Comparison of ENCODE assay signal across 7 cellular contexts in the genomic region with DNA sequence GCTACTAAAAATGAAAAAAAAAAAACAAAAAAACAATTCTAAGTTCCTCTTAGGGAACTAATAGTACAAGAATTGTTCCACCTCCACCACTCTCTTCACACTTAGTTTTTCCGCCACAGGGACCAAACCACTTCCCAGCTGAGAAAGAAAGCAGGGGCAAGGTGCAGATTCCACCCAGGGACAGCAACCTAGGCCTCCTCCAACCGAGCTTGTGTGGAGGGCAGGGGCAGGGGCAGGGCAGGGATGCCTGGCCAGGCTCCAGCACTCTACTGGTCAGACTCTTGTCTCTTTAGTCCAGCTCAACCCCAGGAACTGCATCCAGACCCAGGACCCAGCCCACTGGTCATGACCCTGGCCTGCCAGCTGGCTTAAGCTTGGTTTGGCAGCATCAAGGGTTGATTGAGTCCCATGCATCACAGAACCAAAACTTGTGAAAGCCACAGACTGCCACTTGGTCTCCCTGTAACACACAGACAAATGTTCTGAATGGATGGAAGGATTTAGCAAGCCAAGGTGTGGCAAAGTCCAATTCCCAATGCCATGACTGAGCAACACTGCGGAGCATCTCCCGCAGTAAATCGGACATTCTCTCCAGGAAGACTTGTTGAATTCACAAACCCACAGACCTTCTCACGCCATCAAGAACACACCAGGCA. TPM values are rescaled to one million over a fixed set of nuclear protein-coding genes. Genes with fewer than 3 reads are reported as not detected.
DNase-seq lines count a peak whose midpoint lies in the region; ATAC-seq, FAIRE-seq and TF ChIP-seq lines count a peak whose summit lies in the region.
"Not testable (repeated sequence)": the region's sequence is repeated elsewhere in the genome, so short reads cannot be mapped to it uniquely, and the experiment has no call there.

No MANE protein-coding gene starts in this region.

- not testable (repeated sequence) for H3K4me3 Mint-ChIP-seq in CD14-positive monocyte; dendritic cell treated with granulocyte-macrophage colony-stimulating factor and Interleukin-4, amounts not matched to agents 40 ng/mL and 50 ng/mL, for 4 days; stimulated activated memory B cell treated with anti-CD40 and anti-IgM and Interleukin-4, amounts not matched to agents 10 μg/mL and 1 μg/mL and 100 μg/mL, for 72 hours
- peak overlapping the region; percentile 36 for H3K4me3 Mint-ChIP-seq in natural killer cell treated with Interleukin-12 subunit alpha and Interleukin-12 subunit beta and Interleukin-15 and Interleukin-18, amount 100 ng/mL, for 72 hours

- ATAC-seq in RWPE2 (ENCODE audit: low read depth), result peak; percentile 30; the same call in 2 of the 3 replicates
- ATAC-seq in foreskin keratinocyte, result peak; percentile 56
- ATAC-seq in HepG2; stimulated activated memory B cell treated with anti-CD40 and anti-IgM and Interleukin-4, amounts not matched to agents 10 μg/mL and 1 μg/mL and 100 μg/mL, for 72 hours: not testable (repeated sequence)
- peak in 1 of 2 donors; percentile 62 for ATAC-seq in natural killer cell treated with Interleukin-12 subunit alpha and Interleukin-12 subunit beta and Interleukin-15 and Interleukin-18, amount 100 ng/mL, for 72 hours

- not testable (repeated sequence) for DNase-seq in CD14-positive monocyte (ENCODE audit: low spot score); RWPE2 (ENCODE audit: low spot score); foreskin keratinocyte; HepG2 (ENCODE audit: low spot score); natural killer cell treated with Interleukin-12 subunit alpha and Interleukin-12 subunit beta and Interleukin-15 and Interleukin-18, amount 100 ng/mL, for 72 hours (ENCODE audit: low spot score)

- POLR2A ChIA-PET in HepG2 (lab: Yijun Ruan, JAX), result not testable (repeated sequence)

- peak overlapping the region in 6 of 7 donors; percentile 3 to 83 (median 39) for H3K27ac Mint-ChIP-seq in CD14-positive monocyte
- H3K27ac Mint-ChIP-seq in dendritic cell treated with granulocyte-macrophage colony-stimulating factor and Interleukin-4, amounts not matched to agents 40 ng/mL and 50 ng/mL, for 4 days, result peak overlapping the region; percentile 55
- peak overlapping the region in 1 of 2 donors; percentile 57 for H3K27ac Mint-ChIP-seq in natural killer cell treated with Interleukin-12 subunit alpha and Interleukin-12 subunit beta and Interleukin-15 and Interleukin-18, amount 100 ng/mL, for 72 hours
- H3K27ac Mint-ChIP-seq in stimulated activated memory B cell treated with anti-CD40 and anti-IgM and Interleukin-4, amounts not matched to agents 10 μg/mL and 1 μg/mL and 100 μg/mL, for 72 hours, result peak overlapping the region; percentile 83

- not testable (repeated sequence) for H3K9me3 Mint-ChIP-seq in CD14-positive monocyte; dendritic cell treated with granulocyte-macrophage colony-stimulating factor and Interleukin-4, amounts not matched to agents 40 ng/mL and 50 ng/mL, for 4 days; natural killer cell treated with Interleukin-12 subunit alpha and Interleukin-12 subunit beta and Interleukin-15 and Interleukin-18, amount 100 ng/mL, for 72 hours; stimulated activated memory B cell treated with anti-CD40 and anti-IgM and Interleukin-4, amounts not matched to agents 10 μg/mL and 1 μg/mL and 100 μg/mL, for 72 hours

- TF ChIP-seq POLR2A in HepG2 (IDR thresholded peaks at IDR 0.05; ENCODE audit: insufficient read depth in 1 of 2, low read depth in 2 of 2, low read length in 2 of 2), result not testable (repeated sequence)

- not testable (repeated sequence) for H3K4me3 ChIP-seq in RWPE2 (ENCODE audit: severe bottlenecking); HepG2 (replicated peaks in 1 of 3; ENCODE audit: insufficient read depth in 1 of 3, low read depth in 2 of 3, low read length in 3 of 3)

- H3K27me3 Mint-ChIP-seq in CD14-positive monocyte (ENCODE audit: low read depth in 3 of 3); dendritic cell treated with granulocyte-macrophage colony-stimulating factor and Interleukin-4, amounts not matched to agents 40 ng/mL and 50 ng/mL, for 4 days; stimulated activated memory B cell treated with anti-CD40 and anti-IgM and Interleukin-4, amounts not matched to agents 10 μg/mL and 1 μg/mL and 100 μg/mL, for 72 hours: not testable (repeated sequence)
- peaks cover 26 to 43% of the 10 kb centered on the region in 2 donors for H3K27me3 Mint-ChIP-seq in natural killer cell treated with Interleukin-12 subunit alpha and Interleukin-12 subunit beta and Interleukin-15 and Interleukin-18, amount 100 ng/mL, for 72 hours

- H3K79me2 ChIP-seq in HepG2 (ENCODE audit: insufficient read depth, low read length), result not testable (repeated sequence)

- peaks cover 0 to 10% of the 10 kb centered on the region in 2 donors for H3K36me3 Mint-ChIP-seq in CD14-positive monocyte
- H3K36me3 Mint-ChIP-seq in dendritic cell treated with granulocyte-macrophage colony-stimulating factor and Interleukin-4, amounts not matched to agents 40 ng/mL and 50 ng/mL, for 4 days (ENCODE audit: low read depth); natural killer cell treated with Interleukin-12 subunit alpha and Interleukin-12 subunit beta and Interleukin-15 and Interleukin-18, amount 100 ng/mL, for 72 hours: not testable (repeated sequence)
- H3K36me3 Mint-ChIP-seq in stimulated activated memory B cell treated with anti-CD40 and anti-IgM and Interleukin-4, amounts not matched to agents 10 μg/mL and 1 μg/mL and 100 μg/mL, for 72 hours, result peaks cover 46% of the 10 kb centered on the region

- TF ChIP-seq EP300 in HepG2 (IDR thresholded peaks at IDR 0.05; ENCODE audit: low read depth in 2 of 2, low read length in 2 of 2); HepG2 (CRISPR knock-in tag; IDR thresholded peaks at IDR 0.05; ENCODE audit: borderline replicate concordance): not testable (repeated sequence)

- not testable (repeated sequence) for H3K27ac ChIP-seq in RWPE2 (ENCODE audit: poor library complexity, severe bottlenecking); foreskin keratinocyte; HepG2 (ENCODE audit: extremely low read length, insufficient read depth, low read length)

- BruUV-seq in HepG2 (replicated peaks; lab: Mats Ljungman, UMichigan), result not testable (repeated sequence)

- not testable (repeated sequence) for H3K4me2 ChIP-seq in HepG2 (ENCODE audit: low read depth, low read length)

- intact Hi-C loops in CD14-positive monocyte (cut with micrococcal nuclease); dendritic cell treated with granulocyte-macrophage colony-stimulating factor and Interleukin-4, amounts not matched to agents 40 ng/mL and 50 ng/mL, for 4 days (cut with micrococcal nuclease); HepG2 (cut with micrococcal nuclease; ENCODE audit: unreplicated experiment): not testable (repeated sequence)

- not testable (repeated sequence) for H3K4me1 ChIP-seq in RWPE2 (ENCODE audit: insufficient read depth, poor library complexity, severe bottlenecking); foreskin keratinocyte; HepG2 (ENCODE audit: insufficient read depth, low read length)

- H4K20me1 ChIP-seq in HepG2 (ENCODE audit: insufficient read depth, low read length), result not testable (repeated sequence)

- 28% methylated on average over 2 of the region's 6 CpGs for WGBS in HepG2 (ENCODE audit: low lambda C conversion rate)

- CTCF ChIA-PET in HepG2 (lab: Yijun Ruan, JAX; ENCODE audit: low intra/inter-chr PET ratio, low total read pairs), result not testable (repeated sequence)

- not testable (repeated sequence) for H2AFZ ChIP-seq in HepG2 (ENCODE audit: low read length)

- H3K9me3 ChIP-seq in RWPE2 (ENCODE audit: severe bottlenecking); HepG2 (ENCODE audit: low read length): not testable (repeated sequence)

- peaks cover 39% of the 10 kb centered on the region for H3K4me1 Mint-ChIP-seq in CD14-positive monocyte
- H3K4me1 Mint-ChIP-seq in dendritic cell treated with granulocyte-macrophage colony-stimulating factor and Interleukin-4, amounts not matched to agents 40 ng/mL and 50 ng/mL, for 4 days (ENCODE audit: low read depth), result peaks cover 49% of the 10 kb centered on the region
- H3K4me1 Mint-ChIP-seq in natural killer cell treated with Interleukin-12 subunit alpha and Interleukin-12 subunit beta and Interleukin-15 and Interleukin-18, amount 100 ng/mL, for 72 hours (ENCODE audit: low read depth in 2 of 2), result peaks cover 23% of the 10 kb centered on the region in 2 donors
- H3K4me1 Mint-ChIP-seq in stimulated activated memory B cell treated with anti-CD40 and anti-IgM and Interleukin-4, amounts not matched to agents 10 μg/mL and 1 μg/mL and 100 μg/mL, for 72 hours, result peaks cover 70% of the 10 kb centered on the region

- H3K36me3 ChIP-seq in RWPE2 (ENCODE audit: low read depth); HepG2 (replicated peaks in 1 of 2; ENCODE audit: control insufficient read depth in 1 of 2, insufficient read depth in 2 of 2, low read length in 2 of 2): not testable (repeated sequence)

- not testable (repeated sequence) for H3K27me3 ChIP-seq in RWPE2 (ENCODE audit: insufficient read depth, poor library complexity, severe bottlenecking); foreskin keratinocyte; HepG2 (ENCODE audit: control insufficient read depth in 1 of 2, insufficient read depth in 2 of 2, low read length in 2 of 2)

- in situ Hi-C loops in HepG2 (cut with HindIII; ENCODE audit: extremely low pct_ligation_motif_present, low pct_unique_long_range_greater_than_20kb), result not testable (repeated sequence)

- TF ChIP-seq RAD21 in HepG2 (CRISPR knock-in tag; IDR thresholded peaks at IDR 0.05), result not testable (repeated sequence)

- TF ChIP-seq CTCF in CD14-positive monocyte (IDR thresholded peaks at IDR 0.05); RWPE2 (IDR thresholded peaks at IDR 0.05; ENCODE audit: poor library complexity, severe bottlenecking); foreskin keratinocyte (conservative IDR thresholded peaks at IDR 0.05); HepG2 (CRISPR knock-in tag; IDR thresholded peaks at IDR 0.05): not testable (repeated sequence)

- not testable (repeated sequence) for H3K9ac ChIP-seq in HepG2 (ENCODE audit: insufficient read depth, low read depth, low read length)

- peak; percentile 53 for FAIRE-seq in HepG2 (lab: Jason Lieb, UNC)

RNA-seq across cellular contexts. Expression of gene CD58, which starts 19.7 kb away (rescaled TPM):
- polyA plus RNA-seq in CD14-positive monocyte, result 100 to 1,000 TPM; 128 to 168 TPM
- total RNA-seq in foreskin keratinocyte, result 14.4 and 14.5 TPM in 2 replicates
- 13.4 and 13.6 TPM in 2 replicates for polyA plus RNA-seq in foreskin keratinocyte
- total RNA-seq in HepG2 (2016; rRNA removed; fragmentation: Illumina TruSeq; extraction: Trizol), result 5.3 and 9.4 TPM in 2 replicates
- total RNA-seq in HepG2 (2016; cell fraction: cytosol; rRNA removed; fragmentation: Illumina TruSeq; extraction: Trizol; ENCODE audit: low read depth), result 2.0 and 2.9 TPM in 2 replicates
- 6.5 and 11.0 TPM in 2 replicates for total RNA-seq in HepG2 (2016; cell fraction: insoluble cytoplasmic fraction; rRNA removed; fragmentation: Illumina TruSeq; extraction: Trizol)
- 1.8 and 2.9 TPM in 2 replicates for total RNA-seq in HepG2 (2016; cell fraction: membrane; rRNA removed; fragmentation: Illumina TruSeq; extraction: Trizol)
- total RNA-seq in HepG2 (2016; cell fraction: nucleus; rRNA removed; fragmentation: Illumina TruSeq; extraction: Trizol), result 10.7 and 13.5 TPM in 2 replicates
- polyA plus RNA-seq in HepG2 (2011; rRNA removed), result 10.3 and 13.5 TPM in 2 replicates
- polyA plus RNA-seq in HepG2 (2011; cell fraction: cytosol; rRNA removed), result 4.3 and 8.4 TPM in 2 replicates
- 4.4 and 5.3 TPM in 2 replicates for polyA plus RNA-seq in HepG2 (2011; cell fraction: nucleus; rRNA removed)
- 6.7 and 7.2 TPM in 2 replicates for polyA plus RNA-seq in HepG2 (2012)
- 1.5 and 2.2 TPM in 2 replicates for polyA plus RNA-seq in HepG2 (2016; cell fraction: cytosol; fragmentation: Illumina TruSeq; extraction: Trizol; ENCODE audit: low read depth)
- 3.9 and 7.0 TPM in 2 replicates for polyA plus RNA-seq in HepG2 (2016; cell fraction: insoluble cytoplasmic fraction; fragmentation: Illumina TruSeq; extraction: Trizol; ENCODE audit: low read depth)
- 1.6 and 2.2 TPM in 2 replicates for polyA plus RNA-seq in HepG2 (2016; cell fraction: membrane; fragmentation: Illumina TruSeq; extraction: Trizol; ENCODE audit: low read depth)
- polyA plus RNA-seq in HepG2 (2016; cell fraction: nucleus; fragmentation: Illumina TruSeq; extraction: Trizol; ENCODE audit: insufficient read depth, low read depth), result 17.8 and 18.5 TPM in 2 replicates
- polyA minus RNA-seq in HepG2 (2011; rRNA and poly(A)+ RNA removed; ENCODE audit: low replicate concordance), result 5.4 and 19.6 TPM in 2 replicates
- polyA minus RNA-seq in HepG2 (2011; cell fraction: cytosol; rRNA and poly(A)+ RNA removed), result 2.8 and 5.9 TPM in 2 replicates
- 8.7 and 10.6 TPM in 2 replicates for polyA minus RNA-seq in HepG2 (2011; cell fraction: nucleus; rRNA and poly(A)+ RNA removed)
- 10 to 100 TPM; 40.1 to 52.7 TPM for total RNA-seq in natural killer cell treated with Interleukin-12 subunit alpha and Interleukin-12 subunit beta and Interleukin-15 and Interleukin-18, amount 100 ng/mL, for 72 hours
